In the genomic region with DNA sequence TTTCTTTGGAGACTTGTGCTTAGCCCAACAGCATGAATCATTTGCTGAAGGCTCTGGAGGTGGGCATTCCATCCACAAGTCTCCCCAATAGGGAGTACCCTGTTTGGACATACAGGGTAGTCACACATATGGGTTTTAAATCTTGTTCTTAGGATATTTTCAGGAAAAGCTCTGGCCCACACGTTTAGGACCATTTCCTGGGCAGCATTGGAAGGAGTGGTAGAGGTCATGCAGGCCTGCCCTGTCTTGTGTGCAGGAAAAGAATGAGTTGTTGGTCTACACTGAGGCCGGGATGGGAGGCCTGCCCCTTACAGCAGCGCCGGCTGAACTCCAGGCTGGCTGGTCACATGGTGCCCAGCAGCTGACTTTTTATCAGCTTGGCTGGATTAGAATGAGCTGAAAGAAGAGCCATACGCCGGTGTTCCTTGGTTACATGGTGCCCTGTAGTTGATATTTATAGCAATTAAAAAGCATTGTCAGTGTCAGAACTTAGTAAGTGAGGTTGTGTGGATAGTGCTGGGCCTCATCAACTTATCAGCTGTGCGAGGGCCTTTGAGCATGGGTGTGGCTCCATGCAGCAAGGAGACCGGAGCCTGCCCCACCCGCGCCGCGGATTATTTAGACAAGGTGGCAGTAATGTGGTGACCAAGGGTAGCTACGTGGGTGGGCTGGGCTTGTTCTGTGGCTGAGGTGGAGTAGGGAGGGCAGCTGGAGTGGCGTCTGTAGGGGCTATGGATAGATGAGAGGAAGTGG, we compare ENCODE assay signal across 8 cellular contexts. TPM values are rescaled to one million over a fixed set of nuclear protein-coding genes. Genes with fewer than 3 reads are reported as not detected.
A peak's percentile ranks its signal among the peaks of the same experiment; 100 is the strongest.
DNase-seq lines count a peak whose midpoint lies in the region; ATAC-seq and TF ChIP-seq lines count a peak whose summit lies in the region.

No MANE protein-coding gene starts in this region.

- TF ChIP-seq CTCF in Caco-2 (IDR thresholded peaks at IDR 0.05; ENCODE audit: insufficient read depth in 1 of 2, low read depth in 1 of 2, low read length in 1 of 2, severe bottlenecking in 1 of 2, unreplicated experiment in 1 of 2) (no peak), esophagus squamous epithelium (IDR thresholded peaks at IDR 0.05) (no peak), osteocyte (IDR thresholded peaks at IDR 0.05) (no peak)

- ATAC-seq in HG02840 (IDR thresholded peaks at IDR 0.05; ENCODE audit: low FRiP score, unreplicated experiment): no peak
- no peak for ATAC-seq in GM18858 (IDR thresholded peaks at IDR 0.05; ENCODE audit: unreplicated experiment)
- ATAC-seq in HG03025 (IDR thresholded peaks at IDR 0.05; ENCODE audit: low FRiP score, unreplicated experiment): no peak

- 78 to 85% methylated on average over 11 to 14 of the region's 14 CpGs for WGBS in esophagus squamous epithelium, 2 donors

- intact Hi-C loops in Caco-2 (cut with micrococcal nuclease; ENCODE audit: unreplicated experiment): loop anchor here (1.0 kb wide), 2 partner anchors 17 to 29 kb away; a partner anchor contains a TSS
- intact Hi-C loops in esophagus squamous epithelium (cut with DNase I): no loop called here

- POLR2A ChIA-PET in Caco-2 (lab: Charles Lee): interaction anchor here (0.6 to 2.4 kb wide), 3 partner anchors 16 to 250 kb away, joined by 3 to 21 read pairs (median 6); a partner anchor contains a TSS

- TSS peak; percentile 17 for BruUV-seq in Caco-2 (replicated peaks; lab: Mats Ljungman, UMichigan)

- H3K4me3 Mint-ChIP-seq in Caco-2 (ENCODE audit: unreplicated experiment) (peak overlapping the region; percentile 49), osteocyte (ENCODE audit: unreplicated experiment) (no peak overlapping the region)

- CTCF ChIA-PET in Caco-2 (lab: Charles Lee): no interaction called here

- peak overlapping the region; percentile 62 to 96 (median 90) for H3K27ac ChIP-seq in esophagus squamous epithelium

- H3K27ac Mint-ChIP-seq in Caco-2 (ENCODE audit: unreplicated experiment): peak overlapping the region; percentile 91
- peak overlapping the region; percentile 59 for H3K27ac Mint-ChIP-seq in osteocyte (ENCODE audit: unreplicated experiment)

- H3K36me3 Mint-ChIP-seq in Caco-2 (ENCODE audit: insufficient read depth, unreplicated experiment) (peaks cover 56% of the 10 kb centered on the region), osteocyte (ENCODE audit: unreplicated experiment) (peaks cover 3% of the 10 kb centered on the region)

- H3K9me3 ChIP-seq in Caco-2: no peaks in the 10 kb centered on the region
- H3K9me3 ChIP-seq in esophagus squamous epithelium: no peaks in the 10 kb centered on the region

- H3K36me3 ChIP-seq in Caco-2 (ENCODE audit: control insufficient read depth, insufficient read depth, low read length): no peaks in the 10 kb centered on the region; the same call in 1 of the 2 replicates
- H3K36me3 ChIP-seq in esophagus squamous epithelium: peaks cover 0 to 22% (median 3%) of the 10 kb centered on the region in 3 donors

- DNase-seq in Caco-2 (peak in 1 of 2 experiments; percentile 65), SW480 (ENCODE audit: low spot score) (peak; percentile 86), esophagus squamous epithelium (lab: John Stamatoyannopoulos, UW) (no peak), osteocyte (ENCODE audit: extremely low spot score, unreplicated experiment) (no peak), SKM-1 (lab: John Stamatoyannopoulos, UW; ENCODE audit: unreplicated experiment) (no peak)

- H3K4me3 ChIP-seq in Caco-2 (ENCODE audit: low read depth, low read length): no peak overlapping the region
- H3K4me3 ChIP-seq in esophagus squamous epithelium: no peak overlapping the region

- TF ChIP-seq POLR2A in esophagus squamous epithelium (IDR thresholded peaks at IDR 0.05): no peak

- H3K4me1 ChIP-seq in Caco-2 (peaks cover 67% of the 10 kb centered on the region), esophagus squamous epithelium (peaks cover 63 to 99% (median 76%) of the 10 kb centered on the region in 3 donors)

- no peaks in the 10 kb centered on the region for H3K27me3 Mint-ChIP-seq in Caco-2 (ENCODE audit: insufficient read depth, unreplicated experiment)
- H3K27me3 Mint-ChIP-seq in osteocyte (ENCODE audit: unreplicated experiment): no peaks in the 10 kb centered on the region

- H3K9me3 Mint-ChIP-seq in Caco-2 (ENCODE audit: unreplicated experiment) (no peaks in the 10 kb centered on the region), osteocyte (ENCODE audit: unreplicated experiment) (no peaks in the 10 kb centered on the region)

- H3K4me1 Mint-ChIP-seq in Caco-2 (ENCODE audit: low read depth, unreplicated experiment): peaks cover 63% of the 10 kb centered on the region
- peaks cover 69% of the 10 kb centered on the region for H3K4me1 Mint-ChIP-seq in osteocyte (ENCODE audit: unreplicated experiment)

- no peaks in the 10 kb centered on the region for H3K27me3 ChIP-seq in Caco-2 (replicated peaks; ENCODE audit: control insufficient read depth, insufficient read depth, low read length)
- H3K27me3 ChIP-seq in esophagus squamous epithelium: no peaks in the 10 kb centered on the region

RNA-seq across cellular contexts. Expression of a gene that starts 28.6 kb away (rescaled TPM):
- total RNA-seq in Caco-2 (2022) (62.1 and 64.5 TPM in 2 replicates), esophagus squamous epithelium (100 to 1,000 TPM in 1 of 4 donors, 10 to 100 TPM in 3; 68.9 to 102 (median 89.5) TPM), osteocyte (68.0 and 69.3 TPM in 2 replicates)

RNA-seq across cellular contexts. Expression of a gene that starts 53.0 kb away (rescaled TPM):
- 93.4 and 96.6 TPM in 2 replicates for total RNA-seq in Caco-2 (2022)
- 100 to 1,000 TPM in 2 of 4 donors, 10 to 100 TPM in 2; 68.0 to 123 (median 102) TPM for total RNA-seq in esophagus squamous epithelium
- total RNA-seq in osteocyte: 88.6 and 89.6 TPM in 2 replicates
